Comparison of ENCODE assay signal across 12 cellular contexts in genomic region chr3:183100376-183100775, GRCh38. TPM values are rescaled to one million over a fixed set of nuclear protein-coding genes. Genes with fewer than 3 reads are reported as not detected.
DNase-seq lines count a peak whose midpoint lies in the region; ATAC-seq and TF ChIP-seq lines count a peak whose summit lies in the region.
"Had no signal": no experiment of that assay in that cellular context is flagged by ENCODE, and none has a peak within 500 bp of the region (broad histone marks: within the 10 kb centered on the region; RNA-seq: fewer than 3 reads in every experiment).

No MANE protein-coding gene starts in this region.

- DNase-seq in EL (peak; percentile 58), SJSA1 (ENCODE audit: low read depth in 1 of 2, low spot score in 2 of 2) (peak in 1 of 2 experiments; percentile 65), fibroblast of lung (ENCODE audit: low read depth in 2 of 2) (peak in 1 of 2 donors; percentile 70), NCI-H128 (lab: John Stamatoyannopoulos, UW; ENCODE audit: unreplicated experiment) (no peak), amniotic stem cell (lab: John Stamatoyannopoulos, UW) (no peak)
- DNase-seq: activated CD4-positive, CD25-positive, alpha-beta regulatory T cell treated with anti-CD3 and anti-CD28 coated beads, Interleukin-2, amount 50 U/mL, for 72 hours; dermis blood vessel endothelial cell; left ventricle myocardium superior; NCI-H69 had no signal

- H3K4me2 ChIP-seq in fibroblast of lung (ENCODE audit: extremely low read depth, insufficient read depth, low read length), result no peak overlapping the region

- H3K36me3 ChIP-seq in SJSA1 (peaks cover 4% of the 10 kb centered on the region; the same call in 1 of the 2 replicates), fibroblast of lung (ENCODE audit: control insufficient read depth, insufficient read depth, low read length) (no peaks in the 10 kb centered on the region), skeletal muscle tissue (ENCODE audit: control insufficient read depth in 3 of 3, insufficient read depth in 3 of 3, low read length in 3 of 3) (peaks cover 0 to 3% (median 2%) of the 10 kb centered on the region in 3 donors)

- ATAC-seq in HG03095 (IDR thresholded peaks at IDR 0.05; ENCODE audit: unreplicated experiment) (no peak), GM21619 (IDR thresholded peaks at IDR 0.05; ENCODE audit: unreplicated experiment) (no peak)

- H3K9ac ChIP-seq in fibroblast of lung (ENCODE audit: insufficient read depth, low read length) (no peak overlapping the region), skeletal muscle tissue (ENCODE audit: low read depth in 1 of 3, low read length in 3 of 3) (no peak overlapping the region)

- peaks cover 6% of the 10 kb centered on the region for H3K79me2 ChIP-seq in fibroblast of lung (ENCODE audit: control insufficient read depth, insufficient read depth, low read length)

- H3K4me3 ChIP-seq in SJSA1, result no peak overlapping the region
- no peak overlapping the region for H3K4me3 ChIP-seq in fibroblast of lung (replicated peaks in 1 of 4; ENCODE audit: control extremely low read depth in 1 of 4, insufficient read depth in 1 of 4, low read depth in 3 of 4, low read length in 4 of 4)
- H3K4me3 ChIP-seq in skeletal muscle tissue (ENCODE audit: low read length in 3 of 3), result no peak overlapping the region

- no peak for TF ChIP-seq CTCF in fibroblast of lung (conservative IDR thresholded peaks at IDR 0.05 in 1 of 2, IDR thresholded peaks at IDR 0.05 in 1 of 2; ENCODE audit: low read depth in 1 of 2, low read length in 2 of 2)

- H2AFZ ChIP-seq in fibroblast of lung (ENCODE audit: low read length), result no peak overlapping the region

- H3K9me3 ChIP-seq in SJSA1 (replicated peaks) (no peaks in the 10 kb centered on the region), fibroblast of lung (ENCODE audit: control insufficient read depth, insufficient read depth, low read depth, low read length) (no peaks in the 10 kb centered on the region), skeletal muscle tissue (ENCODE audit: control insufficient read depth in 3 of 3, low read length in 3 of 3) (no peaks in the 10 kb centered on the region)

- H3K4me1 ChIP-seq in SJSA1 (replicated peaks), result peaks cover 19% of the 10 kb centered on the region
- H3K4me1 ChIP-seq in fibroblast of lung (ENCODE audit: control insufficient read depth, extremely low read depth, insufficient read depth, low read length), result peaks cover 5% of the 10 kb centered on the region
- H3K4me1 ChIP-seq in skeletal muscle tissue (ENCODE audit: control insufficient read depth in 3 of 3, insufficient read depth in 3 of 3, low read length in 3 of 3), result peaks cover 4 to 11% (median 6%) of the 10 kb centered on the region in 3 donors

- H3K27me3 ChIP-seq in SJSA1 (replicated peaks), result no peaks in the 10 kb centered on the region
- no peaks in the 10 kb centered on the region for H3K27me3 ChIP-seq in fibroblast of lung (ENCODE audit: control insufficient read depth, insufficient read depth, low read length)
- H3K27me3 ChIP-seq in skeletal muscle tissue (ENCODE audit: control insufficient read depth in 3 of 3, insufficient read depth in 3 of 3, low read length in 3 of 3), result no peaks in the 10 kb centered on the region

- no peaks in the 10 kb centered on the region for H4K20me1 ChIP-seq in fibroblast of lung (ENCODE audit: control insufficient read depth, extremely low read depth, insufficient read depth, low read length)

- H3K27ac ChIP-seq in SJSA1, result peak overlapping the region; percentile 59
- H3K27ac ChIP-seq in fibroblast of lung (ENCODE audit: insufficient read depth, low read length), result peak overlapping the region; percentile 32
- peak overlapping the region; percentile 89 for H3K27ac ChIP-seq in skeletal muscle tissue (ENCODE audit: low read depth, low read length)

RNA-seq across cellular contexts. Expression of gene MCCC1, which starts 1.1 kb away (rescaled TPM):
- 13.4 and 24.7 TPM in 2 replicates for total RNA-seq in SJSA1 (2014; rRNA removed; shearing (Covaris generic))
- total RNA-seq in fibroblast of lung (19.8 and 29.1 TPM in 2 replicates), skeletal muscle tissue (16.2 TPM)
- 16.1 and 17.0 TPM in 2 replicates for polyA plus RNA-seq in fibroblast of lung
- polyA plus RNA-seq in fibroblast of lung (2012), result 12.6 and 15.2 TPM in 2 replicates
- polyA minus RNA-seq in fibroblast of lung (ENCODE audit: low replicate concordance), result 7.2 and 8.6 TPM in 2 replicates

Comparison
In these comparisons a context has a peak if more than half of its experiments do, and no peak if none do; other contexts are left out.
1. H3K27ac ChIP-seq: peak in every context shown above with its lines; median percentile 89 in skeletal muscle tissue; 59 in SJSA1; 32 in fibroblast of lung.